Comparison of ENCODE assay signal across 17 cellular contexts in genomic region chr11:130646881-130647280, GRCh38.
"Had no signal": no experiment of that assay in that cellular context is flagged by ENCODE, and none has a peak within 500 bp of the region (broad histone marks: within the 10 kb centered on the region; RNA-seq: fewer than 3 reads in every experiment).

No MANE protein-coding gene starts in this region.

- H3K4me3 ChIP-seq: lung, psoas muscle, sigmoid colon, stomach, thoracic aorta, uterus had no signal

- H3K9me3 Mint-ChIP-seq: activated CD8-positive, alpha-beta T cell treated with anti-CD3 and anti-CD28 coated beads for 36 hours; activated naive CD8-positive, alpha-beta T cell treated with anti-CD3 and anti-CD28 coated beads, Interleukin-2, amount 50 U/mL, for 24 hours; dendritic cell treated with granulocyte-macrophage colony-stimulating factor and Interleukin-4, amounts not matched to agents 40 ng/mL and 50 ng/mL, for 4 days; immature natural killer cell; naive thymus-derived CD8-positive, alpha-beta T cell; T-cell had no signal

- H3K36me3 Mint-ChIP-seq: brain; immature natural killer cell; naive thymus-derived CD8-positive, alpha-beta T cell; T-cell had no signal

- H3K4me3 Mint-ChIP-seq: activated CD8-positive, alpha-beta T cell treated with anti-CD3 and anti-CD28 coated beads for 36 hours; activated naive CD8-positive, alpha-beta T cell treated with anti-CD3 and anti-CD28 coated beads, Interleukin-2, amount 50 U/mL, for 24 hours; brain; dendritic cell treated with granulocyte-macrophage colony-stimulating factor and Interleukin-4, amounts not matched to agents 40 ng/mL and 50 ng/mL, for 4 days; immature natural killer cell; naive thymus-derived CD8-positive, alpha-beta T cell; T-cell had no signal

- H3K36me3 ChIP-seq: neutrophil, sigmoid colon, stomach, thoracic aorta, uterus had no signal

- ATAC-seq: activated CD8-positive, alpha-beta T cell treated with anti-CD3 and anti-CD28 coated beads for 36 hours; activated naive CD8-positive, alpha-beta T cell treated with anti-CD3 and anti-CD28 coated beads, Interleukin-2, amount 50 U/mL, for 24 hours; naive thymus-derived CD8-positive, alpha-beta T cell; T-cell had no signal

- H3K27ac ChIP-seq: neutrophil, psoas muscle, VCaP had no signal

- H3K4me1 Mint-ChIP-seq: activated naive CD8-positive, alpha-beta T cell treated with anti-CD3 and anti-CD28 coated beads, Interleukin-2, amount 50 U/mL, for 24 hours; immature natural killer cell; T-cell had no signal

- H3K27me3 ChIP-seq: sigmoid colon, stomach, uterus had no signal

- DNase-seq: activated CD8-positive, alpha-beta memory T cell treated with anti-CD3 and anti-CD28 coated beads, Interleukin-2, amount 50 U/mL, for 48 hours; activated CD8-positive, alpha-beta T cell treated with anti-CD3 and anti-CD28 coated beads for 36 hours; activated naive CD8-positive, alpha-beta T cell treated with anti-CD3 and anti-CD28 coated beads, Interleukin-2, amount 50 U/mL, for 24 hours; immature natural killer cell; naive thymus-derived CD8-positive, alpha-beta T cell; stomach; T-cell; T1000 had no signal

- H3K27me3 Mint-ChIP-seq: brain had no signal

- H3K27ac Mint-ChIP-seq: activated CD8-positive, alpha-beta T cell treated with anti-CD3 and anti-CD28 coated beads for 36 hours; activated naive CD8-positive, alpha-beta T cell treated with anti-CD3 and anti-CD28 coated beads, Interleukin-2, amount 50 U/mL, for 24 hours; dendritic cell treated with granulocyte-macrophage colony-stimulating factor and Interleukin-4, amounts not matched to agents 40 ng/mL and 50 ng/mL, for 4 days; immature natural killer cell; naive thymus-derived CD8-positive, alpha-beta T cell; T-cell had no signal
